ENCODE assay signal across 7 cellular contexts in the genomic region with DNA sequence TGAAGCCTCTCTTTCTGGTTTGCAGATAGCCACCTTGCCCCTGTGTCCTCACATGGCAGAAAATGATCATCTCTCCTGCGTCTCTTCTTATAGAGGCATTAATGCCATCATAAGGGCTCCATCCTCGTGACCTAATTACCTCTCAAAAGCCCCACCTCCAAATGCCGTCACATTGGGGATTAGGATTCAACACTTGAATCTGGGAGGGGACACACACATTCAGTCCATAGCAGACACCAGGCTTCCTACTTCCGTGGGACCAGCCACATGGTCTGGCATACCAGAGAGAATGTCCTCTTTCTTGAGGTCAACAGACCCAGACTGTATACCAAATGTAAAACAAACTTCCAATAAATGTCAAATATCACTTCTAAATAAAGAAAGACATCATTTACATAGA.
"Had no signal": no experiment of that assay in that cellular context is flagged by ENCODE, and none has a peak within 500 bp of the region (broad histone marks: within the 10 kb centered on the region; RNA-seq: fewer than 3 reads in every experiment).

No MANE protein-coding gene starts in this region.

- H3K4me3 ChIP-seq: GM12878 had no signal

- DNase-seq: GDM1, GF-D8 had no signal

- FAIRE-seq: G401.6, GM12878, GM12891, GM18507, GM19239 had no signal
